ENCODE assay signal across 1 cellular context in the genomic region with DNA sequence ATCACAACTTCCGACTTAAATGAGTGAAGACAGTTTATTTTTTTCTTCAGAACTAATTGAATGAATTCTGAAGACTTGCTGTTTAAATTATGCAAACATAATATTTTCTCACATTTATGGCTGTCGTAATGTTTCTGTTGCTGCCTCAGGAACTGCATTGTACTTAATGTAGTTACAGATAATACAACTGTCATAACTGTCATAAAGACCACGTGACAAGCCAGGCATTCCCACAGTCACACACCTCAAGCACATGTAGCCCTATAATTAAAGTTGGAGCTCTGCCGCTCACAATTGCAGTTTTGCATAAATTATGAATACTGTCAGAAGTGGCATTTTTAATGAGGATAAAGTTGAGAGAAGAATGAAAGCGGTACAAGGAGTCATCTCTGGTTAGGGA.
TF ChIP-seq lines count a peak whose summit lies in the region.

No MANE protein-coding gene starts in this region.

TF ChIP-seq in GM12878, 131 proteins besides CTCF, POLR2A, EP300 and RAD21:
- TF ChIP-seq, protein P1, sequence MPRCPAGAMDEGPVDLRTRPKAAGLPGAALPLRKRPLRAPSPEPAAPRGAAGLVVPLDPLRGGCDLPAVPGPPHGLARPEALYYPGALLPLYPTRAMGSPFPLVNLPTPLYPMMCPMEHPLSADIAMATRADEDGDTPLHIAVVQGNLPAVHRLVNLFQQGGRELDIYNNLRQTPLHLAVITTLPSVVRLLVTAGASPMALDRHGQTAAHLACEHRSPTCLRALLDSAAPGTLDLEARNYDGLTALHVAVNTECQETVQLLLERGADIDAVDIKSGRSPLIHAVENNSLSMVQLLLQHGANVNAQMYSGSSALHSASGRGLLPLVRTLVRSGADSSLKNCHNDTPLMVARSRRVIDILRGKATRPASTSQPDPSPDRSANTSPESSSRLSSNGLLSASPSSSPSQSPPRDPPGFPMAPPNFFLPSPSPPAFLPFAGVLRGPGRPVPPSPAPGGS (IDR thresholded peaks at IDR 0.05; ENCODE audit: borderline replicate concordance, insufficient read depth, low read depth, low read length, poor library complexity, severe bottlenecking) = no peak
- TF ChIP-seq EED (IDR thresholded peaks at IDR 0.05; ENCODE audit: low read depth) = no peak
- TF ChIP-seq ASH2L (IDR thresholded peaks at IDR 0.05; ENCODE audit: borderline replicate concordance, low read depth) = no peak
- TF ChIP-seq RAD51 (IDR thresholded peaks at IDR 0.05) = 0 out of 2 replicates have a peak, but pooled peaks have one; percentile 18
